ENCODE assay signal across 11 cellular contexts in genomic region chr9:69180200-69180599, GRCh38. TPM values are rescaled to one million over a fixed set of nuclear protein-coding genes. Genes with fewer than 3 reads are reported as not detected.
DNase-seq lines count a peak whose midpoint lies in the region; ATAC-seq and TF ChIP-seq lines count a peak whose summit lies in the region.
"Had no signal": no experiment of that assay in that cellular context is flagged by ENCODE, and none has a peak within 500 bp of the region (broad histone marks: within the 10 kb centered on the region; RNA-seq: fewer than 3 reads in every experiment).

No MANE protein-coding gene starts in this region.

- no peak for DNase-seq in activated T-helper 2 cell treated with anti-CD3 and anti-CD28 coated beads, Interferon-gamma antibody, Interleukin-2, Interleukin-4, amounts not matched to agents 10 μg/mL and 5 μg/mL and 100 μg/mL, durations not matched to agents 14 hours and 24 hours and 36 hours (ENCODE audit: low spot score)
- DNase-seq in stomach = no peak
- no peak for DNase-seq in NCI-H2029 (lab: John Stamatoyannopoulos, UW)
- DNase-seq in SHP77 treated with DMSO at 0.1 percent for 48 hours (lab: John Stamatoyannopoulos, UW) = no peak
- DNase-seq: activated B cell treated with CpG ODN at 0.5 μM for 24 hours; activated naive CD8-positive, alpha-beta T cell treated with anti-CD3 and anti-CD28 coated beads, Interleukin-2, amount 10 ng/mL, durations not matched to agents 7 days and 5 days; MM.1S; NCI-H2227 treated with DMSO at 0.1 percent for 48 hours had no signal

- H3K9me2 ChIP-seq in Loucy (replicated peaks; ENCODE audit: low read depth, low read length) = no peaks in the 10 kb centered on the region

- peaks cover 40% of the 10 kb centered on the region for H4K20me1 ChIP-seq in Loucy (ENCODE audit: insufficient read depth, low read length, poor library complexity, severe bottlenecking)

- H3K4me3 ChIP-seq in Loucy (ENCODE audit: low read length, poor library complexity, severe bottlenecking) (peak overlapping the region; percentile 46), gastroesophageal sphincter (no peak overlapping the region), stomach (no peak overlapping the region)

- H3K4me3 Mint-ChIP-seq in activated T-helper 2 cell treated with anti-CD3 and anti-CD28 coated beads, Interferon-gamma antibody, Interleukin-2, Interleukin-4, amounts not matched to agents 10 μg/mL and 5 μg/mL and 100 μg/mL, durations not matched to agents 14 hours and 24 hours and 36 hours (ENCODE audit: low read depth) = peak overlapping the region; percentile 21
- H3K4me3 Mint-ChIP-seq: activated B cell treated with CpG ODN at 0.5 μM for 24 hours; activated naive CD8-positive, alpha-beta T cell treated with anti-CD3 and anti-CD28 coated beads, Interleukin-2, amount 10 ng/mL, durations not matched to agents 7 days and 5 days had no signal

- no peak for TF ChIP-seq CTCF in Loucy (conservative IDR thresholded peaks at IDR 0.05; ENCODE audit: low read length)
- TF ChIP-seq CTCF in gastroesophageal sphincter (IDR thresholded peaks at IDR 0.05) = no peak
- no peak for TF ChIP-seq CTCF in stomach (IDR thresholded peaks at IDR 0.05)

- H3K9me3 ChIP-seq in Loucy (ENCODE audit: insufficient read depth, low read depth, low read length) (no peaks in the 10 kb centered on the region), gastroesophageal sphincter (no peaks in the 10 kb centered on the region), stomach (no peaks in the 10 kb centered on the region)

- H3K9me3 Mint-ChIP-seq in activated T-helper 2 cell treated with anti-CD3 and anti-CD28 coated beads, Interferon-gamma antibody, Interleukin-2, Interleukin-4, amounts not matched to agents 10 μg/mL and 5 μg/mL and 100 μg/mL, durations not matched to agents 14 hours and 24 hours and 36 hours = no peaks in the 10 kb centered on the region
- H3K9me3 Mint-ChIP-seq: activated B cell treated with CpG ODN at 0.5 μM for 24 hours; activated naive CD8-positive, alpha-beta T cell treated with anti-CD3 and anti-CD28 coated beads, Interleukin-2, amount 10 ng/mL, durations not matched to agents 7 days and 5 days had no signal

- H3K27ac ChIP-seq in gastroesophageal sphincter (peak overlapping the region; percentile 37 to 80 (median 74)), stomach (peak overlapping the region; percentile 50 to 77 (median 76))

- no peaks in the 10 kb centered on the region for H3K27me3 Mint-ChIP-seq in activated T-helper 2 cell treated with anti-CD3 and anti-CD28 coated beads, Interferon-gamma antibody, Interleukin-2, Interleukin-4, amounts not matched to agents 10 μg/mL and 5 μg/mL and 100 μg/mL, durations not matched to agents 14 hours and 24 hours and 36 hours (ENCODE audit: low read depth)

- H3K27me3 ChIP-seq in Loucy (ENCODE audit: insufficient read depth, low read length, poor library complexity, severe bottlenecking) (no peaks in the 10 kb centered on the region), gastroesophageal sphincter (no peaks in the 10 kb centered on the region), stomach (no peaks in the 10 kb centered on the region)

- H3K79me2 ChIP-seq in Loucy (ENCODE audit: insufficient read depth, low read length) = peaks cover 94% of the 10 kb centered on the region

- H3K36me3 ChIP-seq in Loucy (ENCODE audit: insufficient read depth, low read length) (peaks cover 6% of the 10 kb centered on the region; the same call in 1 of the 2 replicates), gastroesophageal sphincter (no peaks in the 10 kb centered on the region), stomach (peaks cover 0 to 6% (median 0%) of the 10 kb centered on the region in 4 donors)

- TF ChIP-seq POLR2A in gastroesophageal sphincter (IDR thresholded peaks at IDR 0.05) (no peak), stomach (IDR thresholded peaks at IDR 0.05) (no peak)

- TF ChIP-seq EP300 in gastroesophageal sphincter (IDR thresholded peaks at IDR 0.05) (no peak), stomach (IDR thresholded peaks at IDR 0.05) (no peak)

- peak overlapping the region; percentile 73 for H3K27ac Mint-ChIP-seq in activated T-helper 2 cell treated with anti-CD3 and anti-CD28 coated beads, Interferon-gamma antibody, Interleukin-2, Interleukin-4, amounts not matched to agents 10 μg/mL and 5 μg/mL and 100 μg/mL, durations not matched to agents 14 hours and 24 hours and 36 hours
- H3K27ac Mint-ChIP-seq: activated B cell treated with CpG ODN at 0.5 μM for 24 hours; activated naive CD8-positive, alpha-beta T cell treated with anti-CD3 and anti-CD28 coated beads, Interleukin-2, amount 10 ng/mL, durations not matched to agents 7 days and 5 days had no signal

- intact Hi-C loops in activated T-helper 2 cell treated with anti-CD3 and anti-CD28 coated beads, Interferon-gamma antibody, Interleukin-2, Interleukin-4, amounts not matched to agents 10 μg/mL and 5 μg/mL and 100 μg/mL, durations not matched to agents 14 hours and 24 hours and 36 hours (cut with micrococcal nuclease) = loop anchor here (10.0 kb wide), 1 partner anchor 1385 kb away; no protein-coding TSS in a partner anchor
- intact Hi-C loops in stomach (cut with DNase I; ENCODE audit: low total_unique reads) = no loop called here

- no peak overlapping the region for H2AFZ ChIP-seq in Loucy (ENCODE audit: low read length)

- peaks cover 21% of the 10 kb centered on the region for H3K36me3 Mint-ChIP-seq in activated T-helper 2 cell treated with anti-CD3 and anti-CD28 coated beads, Interferon-gamma antibody, Interleukin-2, Interleukin-4, amounts not matched to agents 10 μg/mL and 5 μg/mL and 100 μg/mL, durations not matched to agents 14 hours and 24 hours and 36 hours (ENCODE audit: low read depth)
- H3K36me3 Mint-ChIP-seq: activated naive CD8-positive, alpha-beta T cell treated with anti-CD3 and anti-CD28 coated beads, Interleukin-2, amount 10 ng/mL, durations not matched to agents 7 days and 5 days had no signal

- ATAC-seq in gastroesophageal sphincter (no peak), GM18909 (IDR thresholded peaks at IDR 0.05; ENCODE audit: poor library complexity, unreplicated experiment) (no peak)

- H3K4me1 ChIP-seq in Loucy (ENCODE audit: insufficient read depth, low read length, poor library complexity, severe bottlenecking) (peaks cover 70% of the 10 kb centered on the region), gastroesophageal sphincter (peaks cover 0 to 88% (median 8%) of the 10 kb centered on the region in 3 donors), stomach (peaks cover 18 to 96% (median 68%) of the 10 kb centered on the region in 4 donors)

- 73 to 100% methylated on average over 1 to 3 of the region's 3 CpGs for WGBS in gastroesophageal sphincter (ENCODE audit: low coverage in 1 of 2), 2 donors
- 50 to 68% (median 64%) methylated on average over 3 of the region's 3 CpGs for WGBS in stomach, 5 donors

- peak overlapping the region; percentile 66 for H3K4me2 ChIP-seq in Loucy (ENCODE audit: low read depth, low read length, poor library complexity, severe bottlenecking)

- peaks cover 63% of the 10 kb centered on the region for H3K4me1 Mint-ChIP-seq in activated T-helper 2 cell treated with anti-CD3 and anti-CD28 coated beads, Interferon-gamma antibody, Interleukin-2, Interleukin-4, amounts not matched to agents 10 μg/mL and 5 μg/mL and 100 μg/mL, durations not matched to agents 14 hours and 24 hours and 36 hours (ENCODE audit: low read depth)

- peaks cover 8% of the 10 kb centered on the region; the same call in 1 of the 2 replicates for H3F3A ChIP-seq in Loucy (ENCODE audit: low read depth)

- H3K9ac ChIP-seq in Loucy (ENCODE audit: low read depth, low read length, poor library complexity, severe bottlenecking) = peak overlapping the region; percentile 8

RNA-seq across cellular contexts. Expression of gene TJP2, which starts 6.1 kb away (rescaled TPM):
- total RNA-seq in activated T-helper 2 cell treated with anti-CD3 and anti-CD28 coated beads, Interferon-gamma antibody, Interleukin-2, Interleukin-4, amounts not matched to agents 10 μg/mL and 5 μg/mL and 100 μg/mL, durations not matched to agents 14 hours and 24 hours and 36 hours = 11.9 and 12.4 TPM in 2 replicates
- total RNA-seq in gastroesophageal sphincter = 100 to 1,000 TPM in 2 of 4 donors, 10 to 100 TPM in 2; 39.3 to 147 (median 104) TPM
- 100 to 1,000 TPM; 138 to 371 (median 216) TPM for total RNA-seq in stomach
- 10 to 100 TPM; 28.6 to 30.5 (median 29.5) TPM for polyA plus RNA-seq in stomach
